ENCODE assay signal across 20 cellular contexts in the genomic region with DNA sequence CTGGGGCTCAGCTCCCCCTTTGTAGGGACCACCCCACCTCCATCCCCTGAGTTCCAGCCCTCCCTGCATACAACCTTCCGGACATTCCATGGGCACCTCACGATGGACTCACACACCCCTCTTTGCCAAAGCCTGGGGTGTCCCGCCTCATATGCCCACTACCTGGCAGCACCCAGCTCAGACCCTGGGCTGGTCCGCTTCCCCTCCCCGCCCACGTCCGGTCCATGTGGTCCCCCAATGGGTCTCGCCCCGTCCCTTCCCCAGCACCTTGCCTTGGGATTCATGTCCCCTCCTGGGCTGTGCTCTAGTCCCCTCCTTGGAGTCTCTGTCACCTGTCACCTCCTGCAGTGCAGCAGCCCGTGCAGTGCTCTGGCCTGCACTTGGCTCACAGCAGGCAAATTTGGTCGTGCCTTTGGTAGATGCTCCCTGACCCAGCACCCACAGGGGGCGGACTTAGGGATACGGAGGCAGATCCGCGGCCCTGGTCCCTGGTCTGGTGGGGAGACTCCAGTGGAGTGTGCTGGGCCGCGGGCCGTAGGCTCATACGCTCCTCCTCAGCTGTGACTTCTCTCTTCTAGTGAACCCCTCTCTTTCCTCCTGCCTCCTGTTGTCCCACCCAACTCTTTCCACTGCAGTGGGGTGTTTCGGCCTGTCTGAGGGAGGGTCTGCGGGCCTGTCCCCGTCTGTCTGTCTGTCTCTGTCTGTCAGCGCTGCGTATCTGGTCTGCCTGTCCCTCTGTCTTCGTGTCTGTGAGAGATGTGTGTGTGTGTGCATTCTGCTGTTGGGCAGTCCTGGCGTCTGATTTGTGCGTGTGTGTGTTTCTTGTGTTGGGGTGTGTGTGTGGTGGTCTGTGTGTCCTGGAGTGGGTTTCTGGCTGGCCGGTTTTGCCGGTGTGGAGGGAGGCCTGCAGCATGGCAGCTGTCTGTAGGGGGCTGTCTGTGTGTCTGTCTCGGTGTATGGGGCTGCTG.
"Had no signal": no experiment of that assay in that cellular context is flagged by ENCODE, and none has a peak within 500 bp of the region (broad histone marks: within the 10 kb centered on the region; RNA-seq: fewer than 3 reads in every experiment).

No MANE protein-coding gene starts in this region.

- H3K4me1 Mint-ChIP-seq: activated CD8-positive, alpha-beta memory T cell treated with anti-CD3 and anti-CD28 coated beads, Interleukin-2, amount 10 ng/mL, durations not matched to agents 7 days and 5 days; activated naive CD8-positive, alpha-beta T cell treated with anti-CD3 and anti-CD28 coated beads, Interleukin-2, amount 50 U/mL, for 24 hours had no signal

- H3K9me3 Mint-ChIP-seq: activated CD4-positive, alpha-beta memory T cell treated with anti-CD3 and anti-CD28 coated beads for 36 hours; activated naive CD4-positive, alpha-beta T cell treated with anti-CD3 and anti-CD28 coated beads for 36 hours; activated naive CD8-positive, alpha-beta T cell treated with anti-CD3 and anti-CD28 coated beads, Interleukin-2, amount 50 U/mL, for 24 hours; activated T-helper 2 cell treated with anti-CD3 and anti-CD28 coated beads, Interferon-gamma antibody, Interleukin-2, Interleukin-4, amounts not matched to agents 10 μg/mL and 5 μg/mL and 100 μg/mL, durations not matched to agents 14 hours and 24 hours and 36 hours had no signal

- H3K27ac Mint-ChIP-seq: activated CD4-positive, alpha-beta memory T cell treated with anti-CD3 and anti-CD28 coated beads for 36 hours; activated CD8-positive, alpha-beta memory T cell treated with anti-CD3 and anti-CD28 coated beads, Interleukin-2, amount 10 ng/mL, durations not matched to agents 7 days and 5 days; activated naive CD4-positive, alpha-beta T cell treated with anti-CD3 and anti-CD28 coated beads for 36 hours; activated naive CD8-positive, alpha-beta T cell treated with anti-CD3 and anti-CD28 coated beads, Interleukin-2, amount 50 U/mL, for 24 hours; activated T-helper 2 cell treated with anti-CD3 and anti-CD28 coated beads, Interferon-gamma antibody, Interleukin-2, Interleukin-4, amounts not matched to agents 10 μg/mL and 5 μg/mL and 100 μg/mL, durations not matched to agents 14 hours and 24 hours and 36 hours had no signal

- H3K4me1 ChIP-seq: breast epithelium, right atrium auricular region had no signal

- H3K27me3 ChIP-seq: right atrium auricular region had no signal

- H3K36me3 Mint-ChIP-seq: activated CD4-positive, alpha-beta memory T cell treated with anti-CD3 and anti-CD28 coated beads for 36 hours; activated CD8-positive, alpha-beta memory T cell treated with anti-CD3 and anti-CD28 coated beads, Interleukin-2, amount 10 ng/mL, durations not matched to agents 7 days and 5 days had no signal

- ATAC-seq: activated CD4-positive, CD25-positive, alpha-beta regulatory T cell treated with anti-CD3 and anti-CD28 coated beads, Interleukin-2, amount 50 U/mL, for 24 hours; activated CD8-positive, alpha-beta memory T cell treated with anti-CD3 and anti-CD28 coated beads, Interleukin-2, amount 10 ng/mL, durations not matched to agents 7 days and 5 days; activated naive CD8-positive, alpha-beta T cell treated with anti-CD3 and anti-CD28 coated beads, Interleukin-2, amount 50 U/mL, for 24 hours; gastroesophageal sphincter; left lobe of liver had no signal

- H3K4me3 Mint-ChIP-seq: activated CD4-positive, alpha-beta memory T cell treated with anti-CD3 and anti-CD28 coated beads for 36 hours; activated CD8-positive, alpha-beta memory T cell treated with anti-CD3 and anti-CD28 coated beads, Interleukin-2, amount 10 ng/mL, durations not matched to agents 7 days and 5 days; activated naive CD4-positive, alpha-beta T cell treated with anti-CD3 and anti-CD28 coated beads for 36 hours; activated naive CD8-positive, alpha-beta T cell treated with anti-CD3 and anti-CD28 coated beads, Interleukin-2, amount 50 U/mL, for 24 hours had no signal

- H3K27ac ChIP-seq: breast epithelium, gastroesophageal sphincter, right atrium auricular region, SK-N-MC, skin epidermis, transverse colon had no signal

- H3K27me3 Mint-ChIP-seq: activated CD4-positive, alpha-beta memory T cell treated with anti-CD3 and anti-CD28 coated beads for 36 hours; activated naive CD8-positive, alpha-beta T cell treated with anti-CD3 and anti-CD28 coated beads, Interleukin-2, amount 50 U/mL, for 24 hours had no signal

- H3K4me3 ChIP-seq: gastroesophageal sphincter, right atrium auricular region, SK-N-MC, skin epidermis, transverse colon had no signal

- H3K36me3 ChIP-seq: breast epithelium, gastroesophageal sphincter, right atrium auricular region, transverse colon had no signal

- H3K9me3 ChIP-seq: breast epithelium, gastroesophageal sphincter, right atrium auricular region, transverse colon had no signal

- DNase-seq: activated CD4-positive, alpha-beta memory T cell treated with anti-CD3 and anti-CD28 coated beads for 36 hours; activated CD8-positive, alpha-beta memory T cell treated with anti-CD3 and anti-CD28 coated beads, Interleukin-2, amount 10 ng/mL, durations not matched to agents 7 days and 5 days; activated naive CD4-positive, alpha-beta T cell treated with anti-CD3 and anti-CD28 coated beads for 36 hours; activated naive CD8-positive, alpha-beta T cell treated with anti-CD3 and anti-CD28 coated beads, Interleukin-2, amount 50 U/mL, for 24 hours; activated T-cell treated with anti-CD3 and anti-CD28 coated beads, Interleukin-2, amount 50 U/mL, for 1 hour; erythroblast; hippocampal formation; stimulated activated CD4-positive, alpha-beta T cell treated with anti-CD3 and anti-CD28 coated beads, Interleukin-15, amount 100 ng/mL, for 24 hours; stimulated activated CD4-positive, alpha-beta T cell treated with anti-CD3 and anti-CD28 coated beads, Interleukin-4, amount 100 ng/mL, for 1 hour; stimulated activated naive CD4-positive, alpha-beta T cell; T-helper 9 cell; transverse colon had no signal
